1 cellular context compared by ENCODE assay signal in the genomic region with DNA sequence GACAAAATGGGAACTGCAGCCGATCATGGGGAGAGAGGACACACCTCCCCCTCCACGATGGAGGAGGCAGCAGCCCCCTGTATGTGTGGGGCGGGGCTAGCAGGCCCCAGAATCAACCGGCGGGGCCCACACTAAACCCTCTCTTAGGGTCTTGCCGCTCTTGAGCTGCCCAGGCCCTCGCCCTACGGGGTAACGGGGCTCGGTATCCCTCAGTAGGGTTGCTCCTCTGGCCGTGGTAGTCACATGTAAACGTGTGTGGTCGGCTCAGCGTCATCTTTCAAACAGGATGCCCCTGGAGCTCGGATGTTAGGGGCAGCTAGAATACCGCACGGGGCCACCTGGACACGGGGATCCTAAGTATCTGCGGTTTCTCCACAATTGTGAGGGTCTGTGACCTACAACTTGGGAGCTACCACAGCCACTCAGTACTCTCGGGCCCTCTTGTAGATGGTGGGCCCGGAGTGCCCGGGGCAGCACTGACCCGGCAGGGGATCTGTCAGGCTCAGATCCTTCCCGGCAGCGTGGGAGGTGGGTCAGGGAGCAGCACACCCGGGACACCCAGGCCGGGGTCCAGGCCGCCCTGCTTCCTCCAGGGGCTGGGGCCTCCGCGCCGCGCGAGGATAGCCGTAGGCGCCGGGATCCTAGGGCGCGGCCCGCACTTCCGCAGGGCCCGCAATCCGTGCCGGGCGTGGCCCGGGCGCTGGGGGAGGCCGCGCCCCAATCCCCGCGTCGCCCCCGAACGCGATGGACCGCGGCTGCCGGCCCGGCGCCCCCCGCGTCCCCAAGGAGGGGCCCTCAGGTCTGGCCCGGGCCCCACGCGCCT.
TF ChIP-seq lines count a peak whose summit lies in the region.

No MANE protein-coding gene starts in this region.

TF ChIP-seq in SK-N-SH treated with all-trans-retinoic acid at 6 μM for 48 hours, 23 proteins besides CTCF, POLR2A, EP300 and RAD21 (continued from another document):
- TF ChIP-seq, protein P1, sequence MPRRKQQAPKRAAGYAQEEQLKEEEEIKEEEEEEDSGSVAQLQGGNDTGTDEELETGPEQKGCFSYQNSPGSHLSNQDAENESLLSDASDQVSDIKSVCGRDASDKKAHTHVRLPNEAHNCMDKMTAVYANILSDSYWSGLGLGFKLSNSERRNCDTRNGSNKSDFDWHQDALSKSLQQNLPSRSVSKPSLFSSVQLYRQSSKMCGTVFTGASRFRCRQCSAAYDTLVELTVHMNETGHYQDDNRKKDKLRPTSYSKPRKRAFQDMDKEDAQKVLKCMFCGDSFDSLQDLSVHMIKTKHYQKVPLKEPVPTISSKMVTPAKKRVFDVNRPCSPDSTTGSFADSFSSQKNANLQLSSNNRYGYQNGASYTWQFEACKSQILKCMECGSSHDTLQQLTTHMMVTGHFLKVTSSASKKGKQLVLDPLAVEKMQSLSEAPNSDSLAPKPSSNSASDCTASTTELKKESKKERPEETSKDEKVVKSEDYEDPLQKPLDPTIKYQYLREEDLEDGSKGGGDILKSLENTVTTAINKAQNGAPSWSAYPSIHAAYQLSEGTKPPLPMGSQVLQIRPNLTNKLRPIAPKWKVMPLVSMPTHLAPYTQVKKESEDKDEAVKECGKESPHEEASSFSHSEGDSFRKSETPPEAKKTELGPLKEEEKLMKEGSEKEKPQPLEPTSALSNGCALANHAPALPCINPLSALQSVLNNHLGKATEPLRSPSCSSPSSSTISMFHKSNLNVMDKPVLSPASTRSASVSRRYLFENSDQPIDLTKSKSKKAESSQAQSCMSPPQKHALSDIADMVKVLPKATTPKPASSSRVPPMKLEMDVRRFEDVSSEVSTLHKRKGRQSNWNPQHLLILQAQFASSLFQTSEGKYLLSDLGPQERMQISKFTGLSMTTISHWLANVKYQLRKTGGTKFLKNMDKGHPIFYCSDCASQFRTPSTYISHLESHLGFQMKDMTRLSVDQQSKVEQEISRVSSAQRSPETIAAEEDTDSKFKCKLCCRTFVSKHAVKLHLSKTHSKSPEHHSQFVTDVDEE (CRISPR knock-in tag; IDR thresholded peaks at IDR 0.05): no peak
- TF ChIP-seq TCF4 (CRISPR knock-in tag; IDR thresholded peaks at IDR 0.05; ENCODE audit: borderline replicate concordance) (no peak), ESRRG (CRISPR knock-in tag; IDR thresholded peaks at IDR 0.05) (0 out of 2 replicates have a peak, but pooled peaks have one; percentile 2), ZFP3 (CRISPR knock-in tag; IDR thresholded peaks at IDR 0.05) (no peak), ISL1 (CRISPR knock-in tag; IDR thresholded peaks at IDR 0.05) (no peak), ZC3H10 (CRISPR knock-in tag; IDR thresholded peaks at IDR 0.05) (no peak), BACH2 (CRISPR knock-in tag; IDR thresholded peaks at IDR 0.05; ENCODE audit: borderline replicate concordance) (no peak), PPARA (CRISPR knock-in tag; IDR thresholded peaks at IDR 0.05; ENCODE audit: borderline replicate concordance) (no peak)
- TF ChIP-seq, protein P2, sequence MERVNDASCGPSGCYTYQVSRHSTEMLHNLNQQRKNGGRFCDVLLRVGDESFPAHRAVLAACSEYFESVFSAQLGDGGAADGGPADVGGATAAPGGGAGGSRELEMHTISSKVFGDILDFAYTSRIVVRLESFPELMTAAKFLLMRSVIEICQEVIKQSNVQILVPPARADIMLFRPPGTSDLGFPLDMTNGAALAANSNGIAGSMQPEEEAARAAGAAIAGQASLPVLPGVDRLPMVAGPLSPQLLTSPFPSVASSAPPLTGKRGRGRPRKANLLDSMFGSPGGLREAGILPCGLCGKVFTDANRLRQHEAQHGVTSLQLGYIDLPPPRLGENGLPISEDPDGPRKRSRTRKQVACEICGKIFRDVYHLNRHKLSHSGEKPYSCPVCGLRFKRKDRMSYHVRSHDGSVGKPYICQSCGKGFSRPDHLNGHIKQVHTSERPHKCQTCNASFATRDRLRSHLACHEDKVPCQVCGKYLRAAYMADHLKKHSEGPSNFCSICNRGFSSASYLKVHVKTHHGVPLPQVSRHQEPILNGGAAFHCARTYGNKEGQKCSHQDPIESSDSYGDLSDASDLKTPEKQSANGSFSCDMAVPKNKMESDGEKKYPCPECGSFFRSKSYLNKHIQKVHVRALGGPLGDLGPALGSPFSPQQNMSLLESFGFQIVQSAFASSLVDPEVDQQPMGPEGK (CRISPR knock-in tag; IDR thresholded peaks at IDR 0.05; ENCODE audit: borderline replicate concordance): 0 out of 2 replicates have a peak, but pooled peaks have one; percentile 21
